12 cellular contexts compared by ENCODE assay signal in genomic region chr1:223621312-223621734, GRCh38. TPM values are rescaled to one million over a fixed set of nuclear protein-coding genes. Genes with fewer than 3 reads are reported as not detected.
A peak's percentile ranks its signal among the peaks of the same experiment; 100 is the strongest.
DNase-seq lines count a peak whose midpoint lies in the region; ATAC-seq and TF ChIP-seq lines count a peak whose summit lies in the region.
"Had no signal": no experiment of that assay in that cellular context is flagged by ENCODE, and none has a peak within 500 bp of the region (broad histone marks: within the 10 kb centered on the region; RNA-seq: fewer than 3 reads in every experiment).

No MANE protein-coding gene starts in this region.

- no peak overlapping the region for H3K27ac Mint-ChIP-seq in activated naive CD8-positive, alpha-beta T cell treated with anti-CD3 and anti-CD28 coated beads, Interleukin-2, amount 50 U/mL, for 24 hours
- no peak overlapping the region for H3K27ac Mint-ChIP-seq in activated naive CD8-positive, alpha-beta T cell treated with anti-CD3 and anti-CD28 coated beads for 36 hours
- peak overlapping the region; percentile 62 for H3K27ac Mint-ChIP-seq in stimulated activated naive B cell treated with anti-CD40 and anti-IgM and Interleukin-4, amounts not matched to agents 10 μg/mL and 1 μg/mL and 100 μg/mL, for 72 hours
- no peak overlapping the region for H3K27ac Mint-ChIP-seq in natural killer cell
- H3K27ac Mint-ChIP-seq: naive B cell had no signal

- no peak overlapping the region for H3K4me3 Mint-ChIP-seq in activated naive CD8-positive, alpha-beta T cell treated with anti-CD3 and anti-CD28 coated beads, Interleukin-2, amount 50 U/mL, for 24 hours
- H3K4me3 Mint-ChIP-seq in activated naive CD8-positive, alpha-beta T cell treated with anti-CD3 and anti-CD28 coated beads for 36 hours: no peak overlapping the region
- no peak overlapping the region for H3K4me3 Mint-ChIP-seq in stimulated activated naive B cell treated with anti-CD40 and anti-IgM and Interleukin-4, amounts not matched to agents 10 μg/mL and 1 μg/mL and 100 μg/mL, for 72 hours
- no peak overlapping the region for H3K4me3 Mint-ChIP-seq in natural killer cell
- H3K4me3 Mint-ChIP-seq: naive B cell had no signal

- no peak for TF ChIP-seq CTCF in natural killer cell (IDR thresholded peaks at IDR 0.05)

- DNase-seq in activated naive CD8-positive, alpha-beta T cell treated with anti-CD3 and anti-CD28 coated beads, Interleukin-2, amount 50 U/mL, for 24 hours: no peak
- no peak for DNase-seq in activated naive CD8-positive, alpha-beta T cell treated with anti-CD3 and anti-CD28 coated beads for 36 hours
- peak; percentile 98 for DNase-seq in MV-4-11 (lab: John Stamatoyannopoulos, UW)
- peak; percentile 38 for DNase-seq in stimulated activated naive B cell treated with anti-CD40 and anti-IgM and Interleukin-4, amounts not matched to agents 10 μg/mL and 1 μg/mL and 100 μg/mL, for 72 hours
- no peak for DNase-seq in HUDEP-2 (lab: John Stamatoyannopoulos, UW; ENCODE audit: unreplicated experiment in 76 of 76)
- DNase-seq in NAMALWA (ENCODE audit: low spot score): no peak
- no peak for DNase-seq in natural killer cell
- DNase-seq: naive B cell had no signal

- no peaks in the 10 kb centered on the region for H3K27me3 Mint-ChIP-seq in activated naive CD8-positive, alpha-beta T cell treated with anti-CD3 and anti-CD28 coated beads, Interleukin-2, amount 50 U/mL, for 24 hours
- peaks cover 2% of the 10 kb centered on the region for H3K27me3 Mint-ChIP-seq in activated naive CD8-positive, alpha-beta T cell treated with anti-CD3 and anti-CD28 coated beads for 36 hours
- no peaks in the 10 kb centered on the region for H3K27me3 Mint-ChIP-seq in stimulated activated naive B cell treated with anti-CD40 and anti-IgM and Interleukin-4, amounts not matched to agents 10 μg/mL and 1 μg/mL and 100 μg/mL, for 72 hours
- no peaks in the 10 kb centered on the region for H3K27me3 Mint-ChIP-seq in natural killer cell (ENCODE audit: low read depth in 2 of 2)
- H3K27me3 Mint-ChIP-seq: naive B cell had no signal

- intact Hi-C loops in natural killer cell (cut with micrococcal nuclease): no loop called here

- no peaks in the 10 kb centered on the region for H3K4me1 Mint-ChIP-seq in activated naive CD8-positive, alpha-beta T cell treated with anti-CD3 and anti-CD28 coated beads, Interleukin-2, amount 50 U/mL, for 24 hours
- no peaks in the 10 kb centered on the region for H3K4me1 Mint-ChIP-seq in activated naive CD8-positive, alpha-beta T cell treated with anti-CD3 and anti-CD28 coated beads for 36 hours
- peaks cover 5 to 9% of the 10 kb centered on the region in 2 donors for H3K4me1 Mint-ChIP-seq in stimulated activated naive B cell treated with anti-CD40 and anti-IgM and Interleukin-4, amounts not matched to agents 10 μg/mL and 1 μg/mL and 100 μg/mL, for 72 hours
- H3K4me1 Mint-ChIP-seq in natural killer cell: no peaks in the 10 kb centered on the region
- H3K4me1 Mint-ChIP-seq: naive B cell had no signal

- no peaks in the 10 kb centered on the region for H3K36me3 Mint-ChIP-seq in activated naive CD8-positive, alpha-beta T cell treated with anti-CD3 and anti-CD28 coated beads, Interleukin-2, amount 50 U/mL, for 24 hours (ENCODE audit: low read depth)
- no peaks in the 10 kb centered on the region for H3K36me3 Mint-ChIP-seq in activated naive CD8-positive, alpha-beta T cell treated with anti-CD3 and anti-CD28 coated beads for 36 hours
- no peaks in the 10 kb centered on the region for H3K36me3 Mint-ChIP-seq in stimulated activated naive B cell treated with anti-CD40 and anti-IgM and Interleukin-4, amounts not matched to agents 10 μg/mL and 1 μg/mL and 100 μg/mL, for 72 hours
- H3K36me3 Mint-ChIP-seq in natural killer cell: no peaks in the 10 kb centered on the region
- H3K36me3 Mint-ChIP-seq: naive B cell had no signal

- H3K9me3 Mint-ChIP-seq in activated naive CD8-positive, alpha-beta T cell treated with anti-CD3 and anti-CD28 coated beads, Interleukin-2, amount 50 U/mL, for 24 hours: no peaks in the 10 kb centered on the region
- no peaks in the 10 kb centered on the region for H3K9me3 Mint-ChIP-seq in activated naive CD8-positive, alpha-beta T cell treated with anti-CD3 and anti-CD28 coated beads for 36 hours
- no peaks in the 10 kb centered on the region for H3K9me3 Mint-ChIP-seq in stimulated activated naive B cell treated with anti-CD40 and anti-IgM and Interleukin-4, amounts not matched to agents 10 μg/mL and 1 μg/mL and 100 μg/mL, for 72 hours
- H3K9me3 Mint-ChIP-seq in natural killer cell: no peaks in the 10 kb centered on the region
- H3K9me3 Mint-ChIP-seq: naive B cell had no signal

- ATAC-seq in activated naive CD8-positive, alpha-beta T cell treated with anti-CD3 and anti-CD28 coated beads, Interleukin-2, amount 50 U/mL, for 24 hours: peak; percentile 24
- ATAC-seq in HG02759 (IDR thresholded peaks at IDR 0.05; ENCODE audit: unreplicated experiment) (peak; percentile 93), natural killer cell (no peak)
- peak; percentile 84 to 93 for ATAC-seq in stimulated activated naive B cell treated with anti-CD40 and anti-IgM and Interleukin-4, amounts not matched to agents 10 μg/mL and 1 μg/mL and 100 μg/mL, for 72 hours (replicated peaks)
- ATAC-seq: gastroesophageal sphincter had no signal

RNA-seq across cellular contexts. Expression of gene CAPN8, which starts 44.2 kb away (rescaled TPM):
- not detected for total RNA-seq in activated naive CD8-positive, alpha-beta T cell treated with anti-CD3 and anti-CD28 coated beads for 36 hours
- 1 to 10 TPM in 1 of 3 donors, under 1 TPM in 2; 0.18 to 6.7 (median 0.84) TPM for total RNA-seq in natural killer cell
- total RNA-seq: A673, K562 had no signal

Comparison
In these comparisons a context has a peak if more than half of its experiments do, and no peak if none do; other contexts are left out.
1. ATAC-seq: peak in activated naive CD8-positive, alpha-beta T cell treated with anti-CD3 and anti-CD28 coated beads, Interleukin-2, amount 50 U/mL, for 24 hours (single experiment), HG02759 (single experiment) and stimulated activated naive B cell treated with anti-CD40 and anti-IgM and Interleukin-4, amounts not matched to agents 10 μg/mL and 1 μg/mL and 100 μg/mL, for 72 hours (2 of 2); none in natural killer cell (0 of 3).
2. DNase-seq: peak in MV-4-11 (single experiment) and stimulated activated naive B cell treated with anti-CD40 and anti-IgM and Interleukin-4, amounts not matched to agents 10 μg/mL and 1 μg/mL and 100 μg/mL, for 72 hours (single experiment); none in activated naive CD8-positive, alpha-beta T cell treated with anti-CD3 and anti-CD28 coated beads, Interleukin-2, amount 50 U/mL, for 24 hours (single experiment), activated naive CD8-positive, alpha-beta T cell treated with anti-CD3 and anti-CD28 coated beads for 36 hours (single experiment), HUDEP-2 (0 of 76), NAMALWA (single experiment) and natural killer cell (single experiment).